In the genomic region with DNA sequence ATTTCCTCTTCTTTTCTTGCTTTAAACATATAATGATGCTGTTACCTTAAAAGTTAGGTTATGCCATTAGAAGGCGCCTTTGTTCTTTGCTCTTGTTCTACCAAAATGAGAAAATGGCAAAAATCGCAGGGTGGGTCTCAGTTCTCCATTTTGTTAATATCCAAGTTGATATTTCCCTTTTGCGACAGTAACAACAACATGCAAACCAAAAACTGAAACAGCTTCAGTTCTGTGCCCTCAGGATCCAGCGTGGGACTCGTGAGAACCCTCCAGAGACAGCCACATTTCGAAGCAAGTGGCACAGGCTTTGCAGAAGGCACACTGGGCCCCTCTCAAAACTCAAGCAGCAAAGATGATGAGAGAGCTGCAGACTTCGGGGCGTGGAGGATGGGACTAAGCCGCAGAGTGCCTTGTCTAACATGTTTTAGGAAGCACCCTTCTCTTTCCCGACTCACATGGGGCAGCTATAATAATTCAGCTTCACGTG, we compare ENCODE assay signal across 9 cellular contexts. TPM values are rescaled to one million over a fixed set of nuclear protein-coding genes. Genes with fewer than 3 reads are reported as not detected.
DNase-seq lines count a peak whose midpoint lies in the region; ATAC-seq and TF ChIP-seq lines count a peak whose summit lies in the region.
"Had no signal": no experiment of that assay in that cellular context is flagged by ENCODE, and none has a peak within 500 bp of the region (broad histone marks: within the 10 kb centered on the region; RNA-seq: fewer than 3 reads in every experiment).

No MANE protein-coding gene starts in this region.

- intact Hi-C loops in left cardiac atrium (cut with DNase I) = no loop called here

- TF ChIP-seq EP300 in suprapubic skin (IDR thresholded peaks at IDR 0.05) = no peak

- no peaks in the 10 kb centered on the region for H3K9me3 Mint-ChIP-seq in activated T-cell treated with anti-CD3 and anti-CD28 coated beads, Interleukin-2, amount 50 U/mL, for 4 hours

- H2AFZ ChIP-seq in SU-DHL-6 (ENCODE audit: low read depth, low read length, severe bottlenecking) = peak overlapping the region; percentile 86

- H3K9ac ChIP-seq in SU-DHL-6 (ENCODE audit: low read length) = no peak overlapping the region

- no peak overlapping the region for H3K4me3 Mint-ChIP-seq in activated T-cell treated with anti-CD3 and anti-CD28 coated beads, Interleukin-2, amount 50 U/mL, for 4 hours

- H3K27me3 Mint-ChIP-seq in activated T-cell treated with anti-CD3 and anti-CD28 coated beads, Interleukin-2, amount 50 U/mL, for 4 hours (ENCODE audit: low read depth) = no peaks in the 10 kb centered on the region

- H3K9me3 ChIP-seq in SU-DHL-6 (ENCODE audit: insufficient read depth, low read length) (no peaks in the 10 kb centered on the region), suprapubic skin (no peaks in the 10 kb centered on the region)

- no peaks in the 10 kb centered on the region for H3K79me2 ChIP-seq in SU-DHL-6 (ENCODE audit: insufficient read depth, low read length)

- no peaks in the 10 kb centered on the region for H3F3A ChIP-seq in SU-DHL-6 (ENCODE audit: insufficient read depth)

- H4K20me1 ChIP-seq in SU-DHL-6 (ENCODE audit: low read depth, low read length) = no peaks in the 10 kb centered on the region

- peak overlapping the region; percentile 36 for H3K4me2 ChIP-seq in SU-DHL-6 (ENCODE audit: low read depth, low read length, poor library complexity, severe bottlenecking)

- no peak for TF ChIP-seq CTCF in SU-DHL-6 (IDR thresholded peaks at IDR 0.05; ENCODE audit: insufficient read depth, low read length, poor library complexity, severe bottlenecking)
- no peak for TF ChIP-seq CTCF in suprapubic skin (IDR thresholded peaks at IDR 0.05)

- H3K4me3 ChIP-seq in SU-DHL-6 (ENCODE audit: insufficient read depth, low read length, poor library complexity, severe bottlenecking) (no peak overlapping the region), suprapubic skin (no peak overlapping the region)

- peaks cover 6% of the 10 kb centered on the region for H3K4me1 Mint-ChIP-seq in activated T-cell treated with anti-CD3 and anti-CD28 coated beads, Interleukin-2, amount 50 U/mL, for 4 hours (ENCODE audit: low read depth)

- H3K27me3 ChIP-seq in SU-DHL-6 (ENCODE audit: low read length) = no peaks in the 10 kb centered on the region
- no peaks in the 10 kb centered on the region for H3K27me3 ChIP-seq in suprapubic skin

- 62% methylated on average over 11 of the region's 11 CpGs for WGBS in suprapubic skin

- no peaks in the 10 kb centered on the region for H3K9me2 ChIP-seq in SU-DHL-6 (replicated peaks; ENCODE audit: insufficient read depth, low read length)

- H3K27ac ChIP-seq in SU-DHL-6 (ENCODE audit: low read depth, low read length) (no peak overlapping the region), suprapubic skin (peak overlapping the region; percentile 60)

- peak; percentile 47 for DNase-seq in activated T-cell treated with anti-CD3 and anti-CD28 coated beads, Interleukin-2, amount 50 U/mL, for 1 hour
- DNase-seq in activated T-cell treated with anti-CD3 and anti-CD28 coated beads, Interleukin-2, amount 50 U/mL, for 4 hours = no peak
- DNase-seq in left cardiac atrium (no peak), suprapubic skin (ENCODE audit: low spot score in 2 of 2) (no peak), NCI-H524 (lab: John Stamatoyannopoulos, UW) (no peak), NCI-H446 treated with DMSO at 0.1 percent for 48 hours (lab: John Stamatoyannopoulos, UW) (no peak), DMS53 (lab: John Stamatoyannopoulos, UW) (no peak)
- DNase-seq: activated gamma-delta T cell had no signal

- H3K36me3 ChIP-seq in SU-DHL-6 (ENCODE audit: low read length) (no peaks in the 10 kb centered on the region), suprapubic skin (no peaks in the 10 kb centered on the region)

- TF ChIP-seq POLR2A in suprapubic skin (IDR thresholded peaks at IDR 0.05) = no peak

- ATAC-seq in activated T-cell treated with anti-CD3 and anti-CD28 coated beads, Interleukin-2, amount 50 U/mL, for 4 hours = no peak
- peak; percentile 4 to 13 for ATAC-seq in left cardiac atrium

- no peaks in the 10 kb centered on the region for H3K36me3 Mint-ChIP-seq in activated T-cell treated with anti-CD3 and anti-CD28 coated beads, Interleukin-2, amount 50 U/mL, for 4 hours (ENCODE audit: insufficient read depth)

- peaks cover 43% of the 10 kb centered on the region for H3K4me1 ChIP-seq in suprapubic skin

RNA-seq across cellular contexts. Expression of a gene that starts 33.0 kb away (rescaled TPM):
- total RNA-seq in activated T-cell treated with anti-CD3 and anti-CD28 coated beads, Interleukin-2, amount 50 U/mL, for 4 hours = 100 to 1,000 TPM in 2 of 3 donors, 10 to 100 TPM in 1; 93.0 to 136 (median 132) TPM
- 10 to 100 TPM; 10.6 to 12.3 TPM for total RNA-seq in left cardiac atrium
- total RNA-seq in suprapubic skin = 1 to 10 TPM in 3 of 4 donors, not detected in 1; 1.5 to 8.9 (median 7.7) TPM

RNA-seq across cellular contexts. Expression of a gene that starts 58.6 kb away (rescaled TPM):
- total RNA-seq in activated T-cell treated with anti-CD3 and anti-CD28 coated beads, Interleukin-2, amount 50 U/mL, for 4 hours = under 1 TPM in 1 of 3 donors, not detected in 2; 0.03 TPM
- total RNA-seq in left cardiac atrium = 1 to 10 TPM; 2.2 to 6.0 TPM
- 1 to 10 TPM; 1.3 to 3.7 (median 1.9) TPM for total RNA-seq in suprapubic skin

Comparison
In these comparisons a context has a peak if more than half of its experiments do, and no peak if none do; other contexts are left out.
1. ATAC-seq: peak in left cardiac atrium (2 of 2); none in activated T-cell treated with anti-CD3 and anti-CD28 coated beads, Interleukin-2, amount 50 U/mL, for 4 hours (0 of 2).
2. RNA of a gene that starts 33.0 kb away (total RNA-seq): 93.0 to 136 TPM in activated T-cell treated with anti-CD3 and anti-CD28 coated beads, Interleukin-2, amount 50 U/mL, for 4 hours; 10.6 to 12.3 TPM in left cardiac atrium and 1.5 to 8.9 TPM in suprapubic skin; every median in the first group is over 4 times any median in the second.